ENCODE assay signal across 16 cellular contexts in the genomic region with DNA sequence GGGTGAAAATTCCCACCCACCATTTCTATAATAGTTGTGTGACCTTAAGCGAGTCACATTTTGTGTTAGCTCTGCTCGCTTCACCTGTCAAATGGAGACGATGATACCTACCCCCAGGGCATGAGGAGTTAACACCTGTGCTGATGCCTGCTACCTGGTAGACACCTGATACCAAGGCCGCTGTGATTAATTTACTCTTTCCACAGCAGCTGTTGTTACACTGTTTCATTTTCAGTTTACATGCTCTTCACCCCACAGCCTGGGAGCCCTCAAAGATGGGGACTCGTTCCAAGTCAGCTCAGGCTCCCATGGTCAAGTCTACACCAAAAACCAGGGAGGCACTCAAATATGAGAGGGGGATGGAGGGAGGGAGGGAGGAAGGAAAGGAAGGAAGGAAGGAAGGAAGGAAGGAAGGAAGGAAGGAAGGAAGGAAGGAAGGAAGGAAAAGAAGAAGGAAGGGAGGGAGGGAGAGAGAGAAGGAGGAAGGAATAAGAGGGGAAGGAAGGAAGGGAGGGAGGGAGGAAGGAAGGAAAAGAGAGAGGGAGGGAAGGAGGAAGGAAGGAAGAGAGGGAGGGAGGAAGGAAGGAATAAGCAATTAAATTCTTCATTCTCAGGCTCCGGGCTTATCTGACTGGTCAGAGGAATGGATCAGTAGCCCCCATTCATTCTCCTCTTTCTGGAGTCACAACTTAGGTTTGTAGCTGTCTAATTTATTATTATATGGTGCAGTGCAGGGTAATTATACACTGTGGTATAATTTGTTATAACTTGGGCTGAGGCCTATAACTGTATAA. TPM values are rescaled to one million over a fixed set of nuclear protein-coding genes. Genes with fewer than 3 reads are reported as not detected.
DNase-seq lines count a peak whose midpoint lies in the region; ATAC-seq lines count a peak whose summit lies in the region.
"Had no signal": no experiment of that assay in that cellular context is flagged by ENCODE, and none has a peak within 500 bp of the region (broad histone marks: within the 10 kb centered on the region; RNA-seq: fewer than 3 reads in every experiment).

No MANE protein-coding gene starts in this region.

- peak overlapping the region; percentile 35 for H3K4me3 Mint-ChIP-seq in stimulated activated memory B cell treated with anti-CD40 and anti-IgM and Interleukin-4, amounts not matched to agents 10 μg/mL and 1 μg/mL and 100 μg/mL, for 72 hours

- peak; percentile 63 for ATAC-seq in HG03342 (IDR thresholded peaks at IDR 0.05; ENCODE audit: unreplicated experiment)
- ATAC-seq in stimulated activated memory B cell treated with anti-CD40 and anti-IgM and Interleukin-4, amounts not matched to agents 10 μg/mL and 1 μg/mL and 100 μg/mL, for 72 hours = peak; percentile 54
- ATAC-seq in left ventricle myocardium superior = no peak
- no peak for ATAC-seq in GM19023 (IDR thresholded peaks at IDR 0.05; ENCODE audit: unreplicated experiment)
- ATAC-seq: heart right ventricle, left colon, Panc1 had no signal

- H3K27me3 Mint-ChIP-seq in stimulated activated memory B cell treated with anti-CD40 and anti-IgM and Interleukin-4, amounts not matched to agents 10 μg/mL and 1 μg/mL and 100 μg/mL, for 72 hours = no peaks in the 10 kb centered on the region

- intact Hi-C loops in left ventricle myocardium superior (cut with micrococcal nuclease) = no loop called here

- H3K36me3 Mint-ChIP-seq in stimulated activated memory B cell treated with anti-CD40 and anti-IgM and Interleukin-4, amounts not matched to agents 10 μg/mL and 1 μg/mL and 100 μg/mL, for 72 hours = no peaks in the 10 kb centered on the region

- H3K4me1 Mint-ChIP-seq in stimulated activated memory B cell treated with anti-CD40 and anti-IgM and Interleukin-4, amounts not matched to agents 10 μg/mL and 1 μg/mL and 100 μg/mL, for 72 hours = peaks cover 43% of the 10 kb centered on the region

- H3K9me3 Mint-ChIP-seq in stimulated activated memory B cell treated with anti-CD40 and anti-IgM and Interleukin-4, amounts not matched to agents 10 μg/mL and 1 μg/mL and 100 μg/mL, for 72 hours = no peaks in the 10 kb centered on the region

- peak overlapping the region; percentile 98 for H3K27ac Mint-ChIP-seq in stimulated activated memory B cell treated with anti-CD40 and anti-IgM and Interleukin-4, amounts not matched to agents 10 μg/mL and 1 μg/mL and 100 μg/mL, for 72 hours

- peak; percentile 31 for DNase-seq in NCI-H1436 (lab: John Stamatoyannopoulos, UW)
- DNase-seq in NCI-H1436 treated with DMSO at 0.1 percent for 48 hours (lab: John Stamatoyannopoulos, UW) = no peak
- DNase-seq in NCI-H748 treated with DMSO at 0.1 percent for 48 hours (lab: John Stamatoyannopoulos, UW) = peak; percentile 75
- DNase-seq in left ventricle myocardium superior = no peak
- DNase-seq in T-helper 2 cell = no peak
- DNase-seq: 8988T, DMS53, heart right ventricle, left colon, NCI-H1930, T-helper 9 cell, transverse colon had no signal

RNA-seq across cellular contexts. Expression of a gene that starts 40.9 kb away (rescaled TPM):
- not detected for total RNA-seq in left ventricle myocardium superior
- total RNA-seq: heart right ventricle, left colon, transverse colon had no signal

RNA-seq across cellular contexts. Expression of a gene that starts 57.7 kb away (rescaled TPM):
- 18.1 TPM for total RNA-seq in left ventricle myocardium superior

Comparison
In these comparisons a context has a peak if more than half of its experiments do, and no peak if none do; other contexts are left out.
1. DNase-seq: peak in NCI-H1436 (single experiment) and NCI-H748 treated with DMSO at 0.1 percent for 48 hours (single experiment); none in NCI-H1436 treated with DMSO at 0.1 percent for 48 hours (single experiment), left ventricle myocardium superior (single experiment) and T-helper 2 cell (0 of 5).
2. ATAC-seq: peak in HG03342 (single experiment) and stimulated activated memory B cell treated with anti-CD40 and anti-IgM and Interleukin-4, amounts not matched to agents 10 μg/mL and 1 μg/mL and 100 μg/mL, for 72 hours (single experiment); none in left ventricle myocardium superior (single experiment) and GM19023 (single experiment).